ENCODE assay signal across 23 cellular contexts in the genomic region with DNA sequence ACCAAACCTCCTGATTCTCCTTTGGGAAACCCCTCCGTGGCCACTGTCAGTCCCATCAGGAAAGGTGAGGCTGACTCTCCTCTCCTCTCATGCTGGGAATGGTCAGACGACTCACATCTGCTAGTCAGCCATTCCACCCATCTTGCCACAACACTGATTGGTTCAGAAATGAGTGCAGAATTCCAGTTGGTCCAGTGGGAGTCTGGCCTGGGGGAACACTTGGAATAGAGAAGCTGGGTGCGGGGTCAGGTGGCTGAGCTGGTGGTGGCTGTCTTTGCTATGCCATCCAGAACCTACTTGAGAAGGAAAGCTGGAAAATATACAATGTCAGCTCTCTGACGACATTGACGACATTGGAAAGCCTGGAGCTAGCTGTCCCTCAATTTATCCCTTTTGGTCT. TPM values are rescaled to one million over a fixed set of nuclear protein-coding genes. Genes with fewer than 3 reads are reported as not detected.
"Had no signal": no experiment of that assay in that cellular context is flagged by ENCODE, and none has a peak within 500 bp of the region (broad histone marks: within the 10 kb centered on the region; RNA-seq: fewer than 3 reads in every experiment).

No MANE protein-coding gene starts in this region.

- H3K27ac ChIP-seq: adrenal gland, esophagus squamous epithelium, heart right ventricle, neutrophil, parathyroid adenoma had no signal

- H2AFZ ChIP-seq: parathyroid adenoma had no signal

- H3K9me3 ChIP-seq: adrenal gland, esophagus squamous epithelium, heart right ventricle, neutrophil had no signal

- H3K36me3 ChIP-seq: adrenal gland, esophagus squamous epithelium, heart right ventricle, neutrophil had no signal

- H3K4me1 ChIP-seq: adrenal gland had no signal

- H3K79me2 ChIP-seq: parathyroid adenoma had no signal

- DNase-seq: activated CD4-positive, alpha-beta T cell treated with anti-CD3 and anti-CD28 coated beads, Interleukin-2, amount 10 ng/mL, durations not matched to agents 24 days and 14 days; activated CD8-positive, alpha-beta memory T cell treated with anti-CD3 and anti-CD28 coated beads, Interleukin-2, amount 50 U/mL, for 4 hours; activated gamma-delta T cell treated with Interleukin-2 at 50 U/mL for 16 hours; activated T-cell treated with anti-CD3 and anti-CD28 coated beads, Interleukin-2, amount 50 U/mL, for 48 hours; dermis blood vessel endothelial cell; effector memory CD4-positive, alpha-beta T cell; esophagus squamous epithelium; heart right ventricle; immature natural killer cell; left cardiac atrium; mesendoderm; natural killer cell; retina; T-helper 1 cell had no signal

- H3K9ac ChIP-seq: parathyroid adenoma had no signal

- H3K27me3 ChIP-seq: adrenal gland, esophagus squamous epithelium, heart right ventricle had no signal

- ATAC-seq: activated naive CD4-positive, alpha-beta T cell treated with anti-CD3 and anti-CD28 coated beads, Interleukin-2, amount 50 U/mL, for 72 hours; heart right ventricle; left cardiac atrium; natural killer cell had no signal

- H3K4me3 ChIP-seq: adrenal gland, esophagus squamous epithelium, heart right ventricle had no signal

RNA-seq across cellular contexts. Expression of a gene that starts 23.6 kb away (rescaled TPM):
- total RNA-seq: activated CD4-positive, alpha-beta T cell treated with anti-CD3 and anti-CD28 coated beads, Interleukin-2, amount 10 ng/mL, durations not matched to agents 24 days and 14 days; natural killer cell had no signal

RNA-seq across cellular contexts. Expression of a gene that starts 50.5 kb away (rescaled TPM):
- total RNA-seq: cerebellum, dermis blood vessel endothelial cell, endothelial cell of umbilical vein, skeletal muscle tissue, temporal lobe, ureter had no signal
- polyA plus RNA-seq: endothelial cell of umbilical vein, immature natural killer cell had no signal
